19 cellular contexts compared by ENCODE assay signal in genomic region chr19:7356899-7357627, GRCh38. TPM values are rescaled to one million over a fixed set of nuclear protein-coding genes. Genes with fewer than 3 reads are reported as not detected.
DNase-seq lines count a peak whose midpoint lies in the region; ATAC-seq, FAIRE-seq and TF ChIP-seq lines count a peak whose summit lies in the region.
"Had no signal": no experiment of that assay in that cellular context is flagged by ENCODE, and none has a peak within 500 bp of the region (broad histone marks: within the 10 kb centered on the region; RNA-seq: fewer than 3 reads in every experiment).

No MANE protein-coding gene starts in this region.

- no peak for ATAC-seq in HepG2
- no peak for ATAC-seq in right lobe of liver
- ATAC-seq in activated naive CD8-positive, alpha-beta T cell treated with anti-CD3 and anti-CD28 coated beads, Interleukin-2, amount 50 U/mL, for 24 hours, result peak; percentile 8
- no peak for ATAC-seq in GM21786 (IDR thresholded peaks at IDR 0.05; ENCODE audit: unreplicated experiment)
- ATAC-seq: activated naive CD4-positive, alpha-beta T cell treated with anti-CD3 and anti-CD28 coated beads, Interleukin-2, amount 50 U/mL, for 72 hours; activated T-cell treated with anti-CD3 and anti-CD28 coated beads, Interleukin-2, amount 50 U/mL, for 4 hours; left cardiac atrium had no signal

- H3K4me1 ChIP-seq in HepG2 (ENCODE audit: insufficient read depth, low read length), result no peaks in the 10 kb centered on the region
- H3K4me1 ChIP-seq in right lobe of liver, result no peaks in the 10 kb centered on the region
- peaks cover 3 to 13% of the 10 kb centered on the region in 2 donors for H3K4me1 ChIP-seq in muscle layer of duodenum (ENCODE audit: control insufficient read depth in 1 of 2, insufficient read depth in 2 of 2, low read length in 2 of 2)
- H3K4me1 ChIP-seq in uterus, result peaks cover 0 to 4% of the 10 kb centered on the region in 2 donors

- WGBS in HepG2 (ENCODE audit: low lambda C conversion rate), result 59% methylated on average over 7 of the region's 7 CpGs
- 90% methylated on average over 3 of the region's 7 CpGs for WGBS in right lobe of liver (ENCODE audit: insufficient coverage, low coverage, low lambda C conversion rate, missing lambda C conversion rate)
- WGBS in lower leg skin, 2 donors, result 89% methylated on average over 7 of the region's 7 CpGs

- TF ChIP-seq EP300 in HepG2 (IDR thresholded peaks at IDR 0.05; ENCODE audit: low read depth in 2 of 2, low read length in 2 of 2) (no peak), HepG2 (CRISPR knock-in tag; IDR thresholded peaks at IDR 0.05; ENCODE audit: borderline replicate concordance) (no peak)

- no peaks in the 10 kb centered on the region for H3K36me3 ChIP-seq in HepG2 (replicated peaks in 1 of 2; ENCODE audit: control insufficient read depth in 1 of 2, insufficient read depth in 2 of 2, low read length in 2 of 2)
- no peaks in the 10 kb centered on the region for H3K36me3 ChIP-seq in right lobe of liver
- H3K36me3 ChIP-seq in muscle layer of duodenum (ENCODE audit: control insufficient read depth in 1 of 2, insufficient read depth in 2 of 2, low read length in 2 of 2), result no peaks in the 10 kb centered on the region
- H3K36me3 ChIP-seq in uterus, result no peaks in the 10 kb centered on the region

- TF ChIP-seq POLR2A in HepG2 (IDR thresholded peaks at IDR 0.05; ENCODE audit: insufficient read depth in 1 of 2, low read depth in 2 of 2, low read length in 2 of 2) (no peak), right lobe of liver (IDR thresholded peaks at IDR 0.05) (no peak), uterus (IDR thresholded peaks at IDR 0.05) (peak in 1 of 2 donors; percentile 9), lower leg skin (IDR thresholded peaks at IDR 0.05) (no peak)

- H3K27me3 Mint-ChIP-seq in activated naive CD8-positive, alpha-beta T cell treated with anti-CD3 and anti-CD28 coated beads, Interleukin-2, amount 50 U/mL, for 24 hours, result no peaks in the 10 kb centered on the region
- H3K27me3 Mint-ChIP-seq: activated CD4-positive, alpha-beta memory T cell treated with anti-CD3 and anti-CD28 coated beads for 36 hours had no signal

- TF ChIP-seq CTCF in HepG2 (CRISPR knock-in tag; IDR thresholded peaks at IDR 0.05) (no peak), right lobe of liver (IDR thresholded peaks at IDR 0.05) (no peak), uterus (IDR thresholded peaks at IDR 0.05) (no peak), lower leg skin (IDR thresholded peaks at IDR 0.05) (no peak)

- no peaks in the 10 kb centered on the region for H3K79me2 ChIP-seq in HepG2 (ENCODE audit: insufficient read depth, low read length)

- no peak for DNase-seq in HepG2 (ENCODE audit: low spot score)
- no peak for DNase-seq in right lobe of liver
- no peak for DNase-seq in activated naive CD8-positive, alpha-beta T cell treated with anti-CD3 and anti-CD28 coated beads, Interleukin-2, amount 50 U/mL, for 24 hours
- DNase-seq in uterus, result peak; percentile 68 to 84
- DNase-seq in lower leg skin (ENCODE audit: low spot score in 2 of 2), result no peak
- DNase-seq in activated gamma-delta T cell treated with Interleukin-2 at 50 U/mL for 16 hours, result no peak
- DNase-seq: activated CD4-positive, alpha-beta memory T cell treated with anti-CD3 and anti-CD28 coated beads for 36 hours; activated T-cell treated with anti-CD3 and anti-CD28 coated beads, Interleukin-2, amount 50 U/mL, for 4 hours; glutamatergic neuron; left cardiac atrium; NCI-H524 treated with DMSO at 0.1 percent for 48 hours; retina; stimulated activated CD8-positive, alpha-beta memory T cell treated with anti-CD3 and anti-CD28 coated beads, Interleukin-4, amount 100 ng/mL, for 48 hours had no signal

- H3K27me3 ChIP-seq in HepG2 (ENCODE audit: control insufficient read depth in 1 of 2, insufficient read depth in 2 of 2, low read length in 2 of 2) (no peaks in the 10 kb centered on the region), right lobe of liver (no peaks in the 10 kb centered on the region), muscle layer of duodenum (ENCODE audit: low read depth, low read length) (no peaks in the 10 kb centered on the region), uterus (no peaks in the 10 kb centered on the region)

- no peak overlapping the region for H2AFZ ChIP-seq in HepG2 (ENCODE audit: low read length)

- H3K9me3 ChIP-seq in HepG2 (ENCODE audit: low read length), result peaks cover 1% of the 10 kb centered on the region
- H3K9me3 ChIP-seq in right lobe of liver, result no peaks in the 10 kb centered on the region
- H3K9me3 ChIP-seq in muscle layer of duodenum (ENCODE audit: control insufficient read depth in 1 of 2, low read length in 2 of 2), result peaks cover 0 to 2% of the 10 kb centered on the region in 2 donors
- no peaks in the 10 kb centered on the region for H3K9me3 ChIP-seq in uterus

- H3K4me1 Mint-ChIP-seq in activated naive CD8-positive, alpha-beta T cell treated with anti-CD3 and anti-CD28 coated beads, Interleukin-2, amount 50 U/mL, for 24 hours, result peaks cover 56% of the 10 kb centered on the region

- no peak overlapping the region for H3K4me2 ChIP-seq in HepG2 (ENCODE audit: low read depth, low read length)

- no TSS peak for BruUV-seq in HepG2 (replicated peaks; lab: Mats Ljungman, UMichigan)

- TF ChIP-seq RAD21 in HepG2 (CRISPR knock-in tag; IDR thresholded peaks at IDR 0.05), result no peak

- H3K4me3 ChIP-seq in HepG2 (replicated peaks in 1 of 3; ENCODE audit: insufficient read depth in 1 of 3, low read depth in 2 of 3, low read length in 3 of 3), result no peak overlapping the region
- no peak overlapping the region for H3K4me3 ChIP-seq in right lobe of liver
- H3K4me3 ChIP-seq in muscle layer of duodenum (ENCODE audit: low read depth in 1 of 2, low read length in 2 of 2), result peak overlapping the region; percentile 56 to 60
- peak overlapping the region in 1 of 2 donors; percentile 39 for H3K4me3 ChIP-seq in uterus
- no peak overlapping the region for H3K4me3 ChIP-seq in lower leg skin (ENCODE audit: low read depth, poor library complexity, severe bottlenecking)
- H3K4me3 ChIP-seq: SK-N-MC had no signal

- no peaks in the 10 kb centered on the region for H4K20me1 ChIP-seq in HepG2 (ENCODE audit: insufficient read depth, low read length)

- no peak overlapping the region for H3K27ac ChIP-seq in HepG2 (ENCODE audit: extremely low read length, insufficient read depth, low read length)
- H3K27ac ChIP-seq in right lobe of liver, result no peak overlapping the region
- peak overlapping the region; percentile 75 for H3K27ac ChIP-seq in muscle layer of duodenum (ENCODE audit: low read length)
- peak overlapping the region; percentile 81 for H3K27ac ChIP-seq in uterus
- H3K27ac ChIP-seq: SK-N-MC had no signal

- no peak for FAIRE-seq in HepG2 (lab: Jason Lieb, UNC)
- FAIRE-seq: H54 had no signal

- POLR2A ChIA-PET in HepG2 (lab: Yijun Ruan, JAX), result no interaction called here

- H3K36me3 Mint-ChIP-seq in activated naive CD8-positive, alpha-beta T cell treated with anti-CD3 and anti-CD28 coated beads, Interleukin-2, amount 50 U/mL, for 24 hours (ENCODE audit: low read depth), result peaks cover 20% of the 10 kb centered on the region

- in situ Hi-C loops in HepG2 (cut with HindIII; ENCODE audit: extremely low pct_ligation_motif_present, low pct_unique_long_range_greater_than_20kb), result no loop called here

- peak overlapping the region; percentile 40 for H3K27ac Mint-ChIP-seq in activated naive CD8-positive, alpha-beta T cell treated with anti-CD3 and anti-CD28 coated beads, Interleukin-2, amount 50 U/mL, for 24 hours
- H3K27ac Mint-ChIP-seq: activated CD4-positive, alpha-beta memory T cell treated with anti-CD3 and anti-CD28 coated beads for 36 hours; mesothelial cell of epicardium had no signal

- H3K9me3 Mint-ChIP-seq in activated naive CD8-positive, alpha-beta T cell treated with anti-CD3 and anti-CD28 coated beads, Interleukin-2, amount 50 U/mL, for 24 hours, result peaks cover 2% of the 10 kb centered on the region

- CTCF ChIA-PET in HepG2 (lab: Yijun Ruan, JAX; ENCODE audit: low intra/inter-chr PET ratio, low total read pairs), result no interaction called here

- intact Hi-C loops in HepG2 (cut with micrococcal nuclease; ENCODE audit: unreplicated experiment) (no loop called here), right lobe of liver (cut with DNase I) (no loop called here), uterus (cut with DNase I; ENCODE audit: low total_unique reads) (no loop called here), lower leg skin (cut with DNase I; ENCODE audit: low total_unique reads) (loop anchor here (10.0 kb wide), 1 partner anchor 328 kb away; the partner anchor contains the start of gene TRAPPC5)

- no peak overlapping the region for H3K9ac ChIP-seq in HepG2 (ENCODE audit: insufficient read depth, low read depth, low read length)

- no peak overlapping the region for H3K4me3 Mint-ChIP-seq in activated naive CD8-positive, alpha-beta T cell treated with anti-CD3 and anti-CD28 coated beads, Interleukin-2, amount 50 U/mL, for 24 hours
- H3K4me3 Mint-ChIP-seq: activated CD4-positive, alpha-beta memory T cell treated with anti-CD3 and anti-CD28 coated beads for 36 hours; activated T-cell treated with anti-CD3 and anti-CD28 coated beads, Interleukin-2, amount 50 U/mL, for 4 hours; mesothelial cell of epicardium had no signal

RNA-seq across cellular contexts. Expression of gene ARHGEF18, which starts 8.3 kb away (rescaled TPM):
- 14.5 and 17.5 TPM in 2 replicates for total RNA-seq in HepG2 (2016; rRNA removed; fragmentation: Illumina TruSeq; extraction: Trizol)
- 1.7 and 1.8 TPM in 2 replicates for total RNA-seq in HepG2 (2016; cell fraction: cytosol; rRNA removed; fragmentation: Illumina TruSeq; extraction: Trizol; ENCODE audit: low read depth)
- total RNA-seq in HepG2 (2016; cell fraction: insoluble cytoplasmic fraction; rRNA removed; fragmentation: Illumina TruSeq; extraction: Trizol), result 13.1 and 19.3 TPM in 2 replicates
- total RNA-seq in HepG2 (2016; cell fraction: membrane; rRNA removed; fragmentation: Illumina TruSeq; extraction: Trizol), result 4.9 and 5.2 TPM in 2 replicates
- 11.5 and 13.9 TPM in 2 replicates for total RNA-seq in HepG2 (2016; cell fraction: nucleus; rRNA removed; fragmentation: Illumina TruSeq; extraction: Trizol)
- polyA plus RNA-seq in HepG2 (2011; rRNA removed), result 4.2 and 7.2 TPM in 2 replicates
- polyA plus RNA-seq in HepG2 (2011; cell fraction: cytosol; rRNA removed), result 5.5 and 6.5 TPM in 2 replicates
- 13.2 and 16.3 TPM in 2 replicates for polyA plus RNA-seq in HepG2 (2011; cell fraction: nucleus; rRNA removed)
- polyA plus RNA-seq in HepG2 (2012), result 10.7 and 11.4 TPM in 2 replicates
- 0.86 and 0.89 TPM in 2 replicates for polyA plus RNA-seq in HepG2 (2016; cell fraction: cytosol; fragmentation: Illumina TruSeq; extraction: Trizol; ENCODE audit: low read depth)
- polyA plus RNA-seq in HepG2 (2016; cell fraction: insoluble cytoplasmic fraction; fragmentation: Illumina TruSeq; extraction: Trizol; ENCODE audit: low read depth), result 8.2 and 11.6 TPM in 2 replicates
- polyA plus RNA-seq in HepG2 (2016; cell fraction: membrane; fragmentation: Illumina TruSeq; extraction: Trizol; ENCODE audit: low read depth), result 2.0 and 2.3 TPM in 2 replicates
- polyA plus RNA-seq in HepG2 (2016; cell fraction: nucleus; fragmentation: Illumina TruSeq; extraction: Trizol; ENCODE audit: insufficient read depth, low read depth), result 13.8 and 16.4 TPM in 2 replicates
- 7.5 and 13.6 TPM in 2 replicates for polyA minus RNA-seq in HepG2 (2011; rRNA and poly(A)+ RNA removed; ENCODE audit: low replicate concordance)
- polyA minus RNA-seq in HepG2 (2011; cell fraction: cytosol; rRNA and poly(A)+ RNA removed), result 6.7 and 11.8 TPM in 2 replicates
- 10.2 and 11.5 TPM in 2 replicates for polyA minus RNA-seq in HepG2 (2011; cell fraction: nucleus; rRNA and poly(A)+ RNA removed)
- total RNA-seq in right lobe of liver, result 10 to 100 TPM; 15.1 to 19.2 (median 17.7) TPM
- total RNA-seq in uterus, result 10 to 100 TPM in 2 of 4 donors, 1 to 10 TPM in 2; 2.6 to 36.4 (median 18.5) TPM
- 10 to 100 TPM; 32.3 to 49.2 (median 36.3) TPM for total RNA-seq in lower leg skin

Comparison
In these comparisons a context has a peak if more than half of its experiments do, and no peak if none do; other contexts are left out.
1. DNase-seq: peak in uterus (2 of 2); none in HepG2 (single experiment), right lobe of liver (0 of 3), activated naive CD8-positive, alpha-beta T cell treated with anti-CD3 and anti-CD28 coated beads, Interleukin-2, amount 50 U/mL, for 24 hours (single experiment), lower leg skin (0 of 2) and activated gamma-delta T cell treated with Interleukin-2 at 50 U/mL for 16 hours (single experiment).
2. H3K27ac ChIP-seq: peak in muscle layer of duodenum (single experiment) and uterus (2 of 2); none in HepG2 (single experiment) and right lobe of liver (0 of 3).
3. H3K4me3 ChIP-seq: peak in muscle layer of duodenum (2 of 2); none in HepG2 (0 of 3), right lobe of liver (0 of 3) and lower leg skin (single experiment).